Comparison of ENCODE assay signal across 11 cellular contexts in the genomic region with DNA sequence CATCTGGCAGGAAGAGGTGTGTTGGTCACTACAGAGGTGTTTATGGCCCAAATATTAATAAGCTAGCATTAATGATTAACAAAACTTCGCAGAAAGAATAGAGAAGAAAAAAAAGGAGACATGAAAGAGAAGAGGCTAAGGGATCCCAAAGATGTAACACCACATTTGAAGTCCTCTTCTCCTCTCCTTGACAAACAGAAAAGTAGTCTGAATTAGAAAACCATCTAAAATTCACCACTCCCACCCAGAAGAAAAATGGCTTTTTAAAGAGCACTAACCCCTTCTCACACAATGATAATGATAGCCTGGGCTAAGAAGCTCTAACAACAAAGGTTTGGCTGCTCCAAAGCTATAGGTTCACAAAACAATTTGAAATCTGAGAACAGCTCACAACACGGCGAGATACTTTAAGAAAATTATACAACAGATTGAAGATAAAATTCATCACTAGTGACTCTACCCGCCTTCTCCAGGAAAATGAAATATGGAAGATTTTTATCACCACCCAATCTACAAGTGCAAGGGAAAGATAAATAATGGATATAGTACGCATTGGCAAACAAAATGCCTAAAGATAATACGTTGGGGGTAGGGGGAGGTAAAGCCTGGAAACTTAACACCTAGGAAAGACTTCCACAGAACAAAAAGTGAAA. TPM values are rescaled to one million over a fixed set of nuclear protein-coding genes. Genes with fewer than 3 reads are reported as not detected.
DNase-seq lines count a peak whose midpoint lies in the region; ATAC-seq and TF ChIP-seq lines count a peak whose summit lies in the region.
"Had no signal": no experiment of that assay in that cellular context is flagged by ENCODE, and none has a peak within 500 bp of the region (broad histone marks: within the 10 kb centered on the region; RNA-seq: fewer than 3 reads in every experiment).

No MANE protein-coding gene starts in this region.

- H3K4me3 ChIP-seq in Panc1 (ENCODE audit: low read depth in 2 of 2, low read length in 2 of 2) = peak overlapping the region; percentile 21 to 43
- H3K4me3 ChIP-seq: ascending aorta had no signal

- H3K27me3 ChIP-seq in Panc1 (ENCODE audit: control insufficient read depth, insufficient read depth, low read length) = no peaks in the 10 kb centered on the region
- H3K27me3 ChIP-seq: ascending aorta, BE2C had no signal

- no peaks in the 10 kb centered on the region for H3K27me3 Mint-ChIP-seq in activated T-cell treated with anti-CD3 and anti-CD28 coated beads, Interleukin-2, amount 50 U/mL, for 4 hours (ENCODE audit: low read depth)
- peaks cover 1% of the 10 kb centered on the region for H3K27me3 Mint-ChIP-seq in glutamatergic neuron (ENCODE audit: unreplicated experiment)
- no peaks in the 10 kb centered on the region for H3K27me3 Mint-ChIP-seq in stimulated activated memory B cell treated with anti-CD40 and anti-IgM and Interleukin-4, amounts not matched to agents 10 μg/mL and 1 μg/mL and 100 μg/mL, for 72 hours
- H3K27me3 Mint-ChIP-seq: naive B cell had no signal

- peak overlapping the region; percentile 100 for H3K27ac ChIP-seq in Panc1 (ENCODE audit: low read length)

- no peaks in the 10 kb centered on the region for H3K9me3 ChIP-seq in Panc1 (ENCODE audit: control insufficient read depth, insufficient read depth, low read depth, low read length)
- H3K9me3 ChIP-seq: ascending aorta, BE2C had no signal

- H3K9me3 Mint-ChIP-seq in activated T-cell treated with anti-CD3 and anti-CD28 coated beads, Interleukin-2, amount 50 U/mL, for 4 hours = no peaks in the 10 kb centered on the region
- H3K9me3 Mint-ChIP-seq in glutamatergic neuron (ENCODE audit: unreplicated experiment) = no peaks in the 10 kb centered on the region
- H3K9me3 Mint-ChIP-seq in stimulated activated memory B cell treated with anti-CD40 and anti-IgM and Interleukin-4, amounts not matched to agents 10 μg/mL and 1 μg/mL and 100 μg/mL, for 72 hours = no peaks in the 10 kb centered on the region
- H3K9me3 Mint-ChIP-seq: naive B cell had no signal

- no peak for DNase-seq in activated T-cell treated with anti-CD3 and anti-CD28 coated beads, Interleukin-2, amount 50 U/mL, for 4 hours
- DNase-seq in activated T-cell treated with anti-CD3 and anti-CD28 coated beads, Interleukin-2, amount 50 U/mL, for 1 hour = no peak
- DNase-seq in Panc1 (ENCODE audit: low read depth, low spot score) (no peak), glutamatergic neuron (no peak), GM13976 (ENCODE audit: low spot score) (no peak)
- DNase-seq: BE2C, naive B cell had no signal

- H3K4me3 Mint-ChIP-seq in activated T-cell treated with anti-CD3 and anti-CD28 coated beads, Interleukin-2, amount 50 U/mL, for 4 hours = peak overlapping the region; percentile 50
- H3K4me3 Mint-ChIP-seq in glutamatergic neuron (ENCODE audit: unreplicated experiment) = peak overlapping the region; percentile 59
- no peak overlapping the region for H3K4me3 Mint-ChIP-seq in stimulated activated memory B cell treated with anti-CD40 and anti-IgM and Interleukin-4, amounts not matched to agents 10 μg/mL and 1 μg/mL and 100 μg/mL, for 72 hours
- H3K4me3 Mint-ChIP-seq: naive B cell had no signal

- ATAC-seq in activated T-cell treated with anti-CD3 and anti-CD28 coated beads, Interleukin-2, amount 50 U/mL, for 4 hours = no peak
- peak; percentile 7; the same call in 1 of the 2 replicates for ATAC-seq in Panc1
- no peak for ATAC-seq in stimulated activated memory B cell treated with anti-CD40 and anti-IgM and Interleukin-4, amounts not matched to agents 10 μg/mL and 1 μg/mL and 100 μg/mL, for 72 hours
- no peak for ATAC-seq in GM18520 (IDR thresholded peaks at IDR 0.05; ENCODE audit: unreplicated experiment)
- ATAC-seq in HG02973 (IDR thresholded peaks at IDR 0.05; ENCODE audit: unreplicated experiment) = no peak

- TF ChIP-seq CTCF in Panc1 (IDR thresholded peaks at IDR 0.05) (no peak), glutamatergic neuron (IDR thresholded peaks at IDR 0.05; ENCODE audit: partially characterized antibody, unreplicated experiment) (no peak), GM13976 (IDR thresholded peaks at IDR 0.05; ENCODE audit: borderline replicate concordance, control extremely low read depth, extremely low read depth, insufficient read depth, missing control alignments) (no peak)

- POLR2A ChIA-PET in Panc1 (lab: Charles Lee) = interaction anchor here (0.5 to 0.8 kb wide), 2 partner anchors 23 to 55 kb away, joined by 3 to 4 read pairs; no protein-coding TSS in a partner anchor

- H3K36me3 Mint-ChIP-seq in activated T-cell treated with anti-CD3 and anti-CD28 coated beads, Interleukin-2, amount 50 U/mL, for 4 hours (ENCODE audit: insufficient read depth) = peaks cover 4% of the 10 kb centered on the region
- no peaks in the 10 kb centered on the region for H3K36me3 Mint-ChIP-seq in glutamatergic neuron (ENCODE audit: unreplicated experiment)
- H3K36me3 Mint-ChIP-seq in stimulated activated memory B cell treated with anti-CD40 and anti-IgM and Interleukin-4, amounts not matched to agents 10 μg/mL and 1 μg/mL and 100 μg/mL, for 72 hours = no peaks in the 10 kb centered on the region

- TSS peak; percentile 0 for BruUV-seq in Panc1 (replicated peaks; lab: Mats Ljungman, UMichigan)

- CTCF ChIA-PET in Panc1 (lab: Charles Lee) = no interaction called here

- in situ Hi-C loops in Panc1 (cut with HindIII; ENCODE audit: low pct_unique_long_range_greater_than_20kb, low sequenced_read_pairs) = no loop called here
- in situ Hi-C loops in GM13976 (cut with MboI; ENCODE audit: low sequenced_read_pairs, unreplicated experiment) = no loop called here

- peaks cover 82% of the 10 kb centered on the region for H3K4me1 Mint-ChIP-seq in activated T-cell treated with anti-CD3 and anti-CD28 coated beads, Interleukin-2, amount 50 U/mL, for 4 hours (ENCODE audit: low read depth)
- H3K4me1 Mint-ChIP-seq in glutamatergic neuron (ENCODE audit: low read depth, unreplicated experiment) = peaks cover 61% of the 10 kb centered on the region
- peaks cover 81% of the 10 kb centered on the region for H3K4me1 Mint-ChIP-seq in stimulated activated memory B cell treated with anti-CD40 and anti-IgM and Interleukin-4, amounts not matched to agents 10 μg/mL and 1 μg/mL and 100 μg/mL, for 72 hours

- no peaks in the 10 kb centered on the region; the same call in 1 of the 2 replicates for H3K36me3 ChIP-seq in Panc1 (ENCODE audit: control insufficient read depth, insufficient read depth, low read length)
- H3K36me3 ChIP-seq: ascending aorta, BE2C had no signal

- peaks cover 72% of the 10 kb centered on the region for H3K4me1 ChIP-seq in Panc1 (ENCODE audit: control insufficient read depth, insufficient read depth, low read length)
- H3K4me1 ChIP-seq: BE2C had no signal

- H3K27ac Mint-ChIP-seq in glutamatergic neuron (ENCODE audit: unreplicated experiment) = peak overlapping the region; percentile 56
- H3K27ac Mint-ChIP-seq in stimulated activated memory B cell treated with anti-CD40 and anti-IgM and Interleukin-4, amounts not matched to agents 10 μg/mL and 1 μg/mL and 100 μg/mL, for 72 hours = peak overlapping the region; percentile 8

- intact Hi-C loops in Panc1 (cut with micrococcal nuclease; ENCODE audit: unreplicated experiment) = no loop called here

RNA-seq across cellular contexts. Expression of a gene that starts 7.4 kb away (rescaled TPM):
- total RNA-seq in activated T-cell treated with anti-CD3 and anti-CD28 coated beads, Interleukin-2, amount 50 U/mL, for 4 hours = 10 to 100 TPM; 53.7 to 90.6 (median 58.6) TPM
- total RNA-seq in Panc1 (2021; ENCODE audit: unreplicated experiment) (803 TPM), glutamatergic neuron (ENCODE audit: unreplicated experiment) (263 TPM)
- 484 TPM for polyA plus RNA-seq in Panc1 (2012; ENCODE audit: insufficient read length)
